Comparison of ENCODE assay signal across 19 cellular contexts in genomic region chr5:98907951-98908350, GRCh38. TPM values are rescaled to one million over a fixed set of nuclear protein-coding genes. Genes with fewer than 3 reads are reported as not detected.
A peak's percentile ranks its signal among the peaks of the same experiment; 100 is the strongest.
DNase-seq lines count a peak whose midpoint lies in the region; ATAC-seq and TF ChIP-seq lines count a peak whose summit lies in the region.
"Had no signal": no experiment of that assay in that cellular context is flagged by ENCODE, and none has a peak within 500 bp of the region (broad histone marks: within the 10 kb centered on the region; RNA-seq: fewer than 3 reads in every experiment).

No MANE protein-coding gene starts in this region.

- H3K27ac Mint-ChIP-seq in activated T-cell treated with anti-CD3 and anti-CD28 coated beads, Interleukin-2, amount 50 U/mL, for 24 hours: peak overlapping the region; percentile 69
- H3K27ac Mint-ChIP-seq in stimulated activated memory B cell treated with anti-CD40 and anti-IgM and Interleukin-4, amounts not matched to agents 10 μg/mL and 1 μg/mL and 100 μg/mL, for 72 hours: peak overlapping the region; percentile 76

- H3K9me3 ChIP-seq in Panc1 (ENCODE audit: control insufficient read depth, insufficient read depth, low read depth, low read length) (no peaks in the 10 kb centered on the region), ectodermal cell (ENCODE audit: control insufficient read depth, low read length) (no peaks in the 10 kb centered on the region)
- H3K9me3 ChIP-seq: A549, SJCRH30 had no signal

- no peak for TF ChIP-seq CTCF in Panc1 (IDR thresholded peaks at IDR 0.05)

- H3K27me3 Mint-ChIP-seq in activated T-cell treated with anti-CD3 and anti-CD28 coated beads, Interleukin-2, amount 50 U/mL, for 24 hours: no peaks in the 10 kb centered on the region
- no peaks in the 10 kb centered on the region for H3K27me3 Mint-ChIP-seq in stimulated activated memory B cell treated with anti-CD40 and anti-IgM and Interleukin-4, amounts not matched to agents 10 μg/mL and 1 μg/mL and 100 μg/mL, for 72 hours

- no peaks in the 10 kb centered on the region for H3K9me3 Mint-ChIP-seq in activated T-cell treated with anti-CD3 and anti-CD28 coated beads, Interleukin-2, amount 50 U/mL, for 24 hours
- no peaks in the 10 kb centered on the region for H3K9me3 Mint-ChIP-seq in stimulated activated memory B cell treated with anti-CD40 and anti-IgM and Interleukin-4, amounts not matched to agents 10 μg/mL and 1 μg/mL and 100 μg/mL, for 72 hours

- POLR2A ChIA-PET in Panc1 (lab: Charles Lee): no interaction called here

- H3K4me1 ChIP-seq in Panc1 (ENCODE audit: control insufficient read depth, insufficient read depth, low read length) (peaks cover 9% of the 10 kb centered on the region), ectodermal cell (ENCODE audit: control insufficient read depth, insufficient read depth, low read length) (peaks cover 6% of the 10 kb centered on the region)

- TSS peak; percentile 4 for BruUV-seq in Panc1 (replicated peaks; lab: Mats Ljungman, UMichigan)

- CTCF ChIA-PET in Panc1 (lab: Charles Lee): interaction anchor here (0.6 to 0.7 kb wide), 2 partner anchors 16 to 1412 kb away, joined by 6 read pairs; no protein-coding TSS in a partner anchor

- 48 to 58% methylated on average over 1 of the region's 1 CpG for WGBS in ectodermal cell, 2 experiments

- H3K4me3 ChIP-seq in Panc1 (ENCODE audit: low read depth in 2 of 2, low read length in 2 of 2) (no peak overlapping the region), ectodermal cell (ENCODE audit: insufficient read depth, low read depth, low read length) (no peak overlapping the region)
- H3K4me3 ChIP-seq: A549, SJCRH30 had no signal

- in situ Hi-C loops in Panc1 (cut with HindIII; ENCODE audit: low pct_unique_long_range_greater_than_20kb, low sequenced_read_pairs): no loop called here

- intact Hi-C loops in Panc1 (cut with micrococcal nuclease; ENCODE audit: unreplicated experiment): no loop called here

- peaks cover 73% of the 10 kb centered on the region for H3K36me3 Mint-ChIP-seq in activated T-cell treated with anti-CD3 and anti-CD28 coated beads, Interleukin-2, amount 50 U/mL, for 24 hours (ENCODE audit: low read depth)
- H3K36me3 Mint-ChIP-seq in stimulated activated memory B cell treated with anti-CD40 and anti-IgM and Interleukin-4, amounts not matched to agents 10 μg/mL and 1 μg/mL and 100 μg/mL, for 72 hours: peaks cover 6% of the 10 kb centered on the region

- H3K4me3 Mint-ChIP-seq in activated T-cell treated with anti-CD3 and anti-CD28 coated beads, Interleukin-2, amount 50 U/mL, for 24 hours: no peak overlapping the region
- no peak overlapping the region for H3K4me3 Mint-ChIP-seq in stimulated activated memory B cell treated with anti-CD40 and anti-IgM and Interleukin-4, amounts not matched to agents 10 μg/mL and 1 μg/mL and 100 μg/mL, for 72 hours

- ATAC-seq in Panc1 (no peak), GM21526 (IDR thresholded peaks at IDR 0.05; ENCODE audit: low FRiP score, unreplicated experiment) (no peak)
- no peak for ATAC-seq in stimulated activated memory B cell treated with anti-CD40 and anti-IgM and Interleukin-4, amounts not matched to agents 10 μg/mL and 1 μg/mL and 100 μg/mL, for 72 hours
- ATAC-seq: A549, PC-3 had no signal

- no peak overlapping the region; the same call in 1 of the 2 replicates for H3K27ac ChIP-seq in Panc1 (ENCODE audit: low read length)
- H3K27ac ChIP-seq in ectodermal cell (ENCODE audit: insufficient read depth, low read depth, low read length, poor library complexity, severe bottlenecking): peak overlapping the region; percentile 57
- H3K27ac ChIP-seq: A549, parathyroid adenoma, SJCRH30 had no signal

- no peaks in the 10 kb centered on the region for H3K27me3 ChIP-seq in Panc1 (ENCODE audit: control insufficient read depth, insufficient read depth, low read length)
- H3K27me3 ChIP-seq in ectodermal cell (ENCODE audit: control insufficient read depth, insufficient read depth, low read length, poor library complexity, severe bottlenecking): no peaks in the 10 kb centered on the region
- H3K27me3 ChIP-seq: SJCRH30 had no signal

- peaks cover 74% of the 10 kb centered on the region for H3K4me1 Mint-ChIP-seq in activated T-cell treated with anti-CD3 and anti-CD28 coated beads, Interleukin-2, amount 50 U/mL, for 24 hours (ENCODE audit: low read depth)
- H3K4me1 Mint-ChIP-seq in stimulated activated memory B cell treated with anti-CD40 and anti-IgM and Interleukin-4, amounts not matched to agents 10 μg/mL and 1 μg/mL and 100 μg/mL, for 72 hours: peaks cover 58% of the 10 kb centered on the region

- H3K36me3 ChIP-seq in Panc1 (ENCODE audit: control insufficient read depth, insufficient read depth, low read length): peaks cover 27% of the 10 kb centered on the region
- H3K36me3 ChIP-seq in ectodermal cell (ENCODE audit: control insufficient read depth, insufficient read depth, low read length): peaks cover 13% of the 10 kb centered on the region

- no peak for DNase-seq in activated T-cell treated with anti-CD3 and anti-CD28 coated beads, Interleukin-2, amount 50 U/mL, for 24 hours
- DNase-seq in activated T-cell treated with anti-CD3 and anti-CD28 coated beads, Interleukin-2, amount 50 U/mL, for 1 hour: no peak
- DNase-seq in Panc1 (ENCODE audit: low read depth, low spot score) (no peak), DMS114 treated with DMSO at 0.1 percent for 48 hours (lab: John Stamatoyannopoulos, UW; ENCODE audit: unreplicated experiment) (no peak), NCI-H345 (lab: John Stamatoyannopoulos, UW) (no peak)
- DNase-seq: activated gamma-delta T cell; C1 segment of cervical spinal cord; glutamatergic neuron; HCEC 1CT; IMR-90; NCI-H82; PC-3; SJCRH30; stimulated activated CD4-positive, alpha-beta T cell treated with anti-CD3 and anti-CD28 coated beads, Interleukin-1b, Interleukin-23, amount 100 ng/mL, for 48 hours had no signal

RNA-seq across cellular contexts. Expression of gene CHD1, which starts 20.9 kb away (rescaled TPM):
- total RNA-seq in Panc1 (2021; ENCODE audit: unreplicated experiment): 36.5 TPM
- 11.6 TPM for polyA plus RNA-seq in Panc1 (2012; ENCODE audit: insufficient read length)
- 72.4 TPM for polyA plus RNA-seq in ectodermal cell (2013, experiment 1 of 4)
- 80.9 TPM for polyA plus RNA-seq in ectodermal cell (2013, experiment 2 of 4)
- 69.6 TPM for polyA plus RNA-seq in ectodermal cell (2013, experiment 3 of 4)
- 77.5 TPM for polyA plus RNA-seq in ectodermal cell (2013, experiment 4 of 4)
